ENCODE assay signal across 8 cellular contexts in the genomic region with DNA sequence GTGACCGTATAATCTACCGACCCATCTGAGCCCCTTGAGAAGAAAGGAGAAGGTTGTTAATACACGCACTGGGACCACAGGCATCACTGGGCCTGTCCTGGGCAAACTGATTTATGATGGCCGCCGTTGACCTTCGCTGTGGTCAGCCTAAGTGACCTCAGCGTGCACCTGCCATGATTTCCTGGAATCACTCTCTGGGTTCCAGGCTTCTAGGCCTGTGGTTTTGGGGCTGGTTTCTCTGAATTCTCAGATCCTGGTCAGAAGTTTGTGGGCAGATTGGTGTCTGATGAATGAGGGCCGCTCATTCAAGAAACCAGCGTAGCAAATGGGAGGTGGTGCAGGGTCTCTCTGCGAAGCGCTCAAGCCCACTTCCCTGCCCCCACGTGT.
DNase-seq lines count a peak whose midpoint lies in the region; ATAC-seq, FAIRE-seq and TF ChIP-seq lines count a peak whose summit lies in the region.

No MANE protein-coding gene starts in this region.

- no peak overlapping the region for H3K4me2 ChIP-seq in hepatocyte

- TF ChIP-seq POLR2A in breast epithelium (IDR thresholded peaks at IDR 0.05) (no peak), stomach (IDR thresholded peaks at IDR 0.05) (no peak)

- H3K4me1 Mint-ChIP-seq in MCF 10A (ENCODE audit: insufficient read depth, unreplicated experiment), result peaks cover 12% of the 10 kb centered on the region
- H3K4me1 Mint-ChIP-seq in activated CD8-positive, alpha-beta T cell treated with anti-CD3 and anti-CD28 coated beads for 36 hours (ENCODE audit: low read depth), result peaks cover 25% of the 10 kb centered on the region

- peak overlapping the region; percentile 86 to 94 for H3K27ac ChIP-seq in breast epithelium
- peak overlapping the region; percentile 88 for H3K27ac ChIP-seq in hepatocyte
- peak overlapping the region in 4 of 5 donors; percentile 71 to 82 (median 74) for H3K27ac ChIP-seq in stomach

- H3K9me2 ChIP-seq in hepatocyte (replicated peaks; ENCODE audit: insufficient read depth), result no peaks in the 10 kb centered on the region

- H4K20me1 ChIP-seq in hepatocyte (ENCODE audit: insufficient read depth, poor library complexity, severe bottlenecking), result no peaks in the 10 kb centered on the region

- no peak overlapping the region for H2AFZ ChIP-seq in hepatocyte

- POLR2A ChIA-PET in MCF 10A (lab: Yijun Ruan, JAX), result interaction anchor here (2.3 kb wide), 1 partner anchor 52 kb away, joined by 10 read pairs; no protein-coding TSS in a partner anchor
- POLR2A ChIA-PET in activated CD8-positive, alpha-beta T cell treated with anti-CD3 and anti-CD28 coated beads for 36 hours (lab: Charles Lee), result interaction anchor here (1.2 to 2.2 kb wide), 4 partner anchors 9 to 297 kb away, joined by 4 to 8 read pairs (median 5); no protein-coding TSS in a partner anchor

- peaks cover 6% of the 10 kb centered on the region for H3K36me3 Mint-ChIP-seq in MCF 10A (ENCODE audit: insufficient read depth, unreplicated experiment)
- H3K36me3 Mint-ChIP-seq in activated CD8-positive, alpha-beta T cell treated with anti-CD3 and anti-CD28 coated beads for 36 hours (ENCODE audit: low read depth), result peaks cover 4% of the 10 kb centered on the region

- H3K79me2 ChIP-seq in hepatocyte, result no peaks in the 10 kb centered on the region

- intact Hi-C loops in breast epithelium (cut with DNase I; ENCODE audit: low total_unique reads), result no loop called here
- intact Hi-C loops in MCF 10A (cut with micrococcal nuclease), result no loop called here
- intact Hi-C loops in activated CD8-positive, alpha-beta T cell treated with anti-CD3 and anti-CD28 coated beads for 36 hours (cut with micrococcal nuclease), result no loop called here
- intact Hi-C loops in stomach (cut with DNase I; ENCODE audit: low total_unique reads), result no loop called here

- 95% methylated on average over 12 of the region's 12 CpGs for WGBS in hepatocyte (ENCODE audit: low lambda C conversion rate, missing lambda C conversion rate)
- WGBS in stomach, 5 donors, result 88 to 93% (median 90%) methylated on average over 12 of the region's 12 CpGs

- no peaks in the 10 kb centered on the region for H3K9me3 Mint-ChIP-seq in MCF 10A (ENCODE audit: unreplicated experiment)
- H3K9me3 Mint-ChIP-seq in activated CD8-positive, alpha-beta T cell treated with anti-CD3 and anti-CD28 coated beads for 36 hours, result no peaks in the 10 kb centered on the region

- no peak for FAIRE-seq in frontal cortex (lab: Jason Lieb, UNC)

- no peaks in the 10 kb centered on the region for H3K9me3 ChIP-seq in breast epithelium
- H3K9me3 ChIP-seq in hepatocyte (ENCODE audit: low read depth), result no peaks in the 10 kb centered on the region
- no peaks in the 10 kb centered on the region for H3K9me3 ChIP-seq in stomach

- H3K4me3 ChIP-seq in breast epithelium (no peak overlapping the region), hepatocyte (no peak overlapping the region), stomach (no peak overlapping the region)

- no peak for TF ChIP-seq EP300 in stomach (IDR thresholded peaks at IDR 0.05)

- CTCF ChIA-PET in MCF 10A (lab: Yijun Ruan, JAX), result interaction anchor here (1.1 kb wide), 1 partner anchor 283 kb away, joined by 3 read pairs; no protein-coding TSS in a partner anchor
- CTCF ChIA-PET in activated CD8-positive, alpha-beta T cell treated with anti-CD3 and anti-CD28 coated beads for 36 hours (lab: Charles Lee), result no interaction called here

- TF ChIP-seq CTCF in breast epithelium (IDR thresholded peaks at IDR 0.05), result no peak
- TF ChIP-seq CTCF in MCF 10A (IDR thresholded peaks at IDR 0.05; ENCODE audit: unreplicated experiment), result no peak
- no peak for TF ChIP-seq CTCF in activated CD8-positive, alpha-beta T cell treated with anti-CD3 and anti-CD28 coated beads for 36 hours (IDR thresholded peaks at IDR 0.05)
- TF ChIP-seq CTCF in hepatocyte (IDR thresholded peaks at IDR 0.05; ENCODE audit: poor library complexity), result no peak
- no peak for TF ChIP-seq CTCF in stomach (IDR thresholded peaks at IDR 0.05)

- BruUV-seq in MCF 10A (replicated peaks; lab: Mats Ljungman, UMichigan), result no TSS peak

- H3K27me3 ChIP-seq in breast epithelium, result peaks cover 0 to 3% of the 10 kb centered on the region in 2 donors
- H3K27me3 ChIP-seq in hepatocyte, result no peaks in the 10 kb centered on the region
- H3K27me3 ChIP-seq in stomach, result peaks cover 0 to 13% (median 0%) of the 10 kb centered on the region in 3 donors

- H3K36me3 ChIP-seq in breast epithelium, result no peaks in the 10 kb centered on the region
- H3K36me3 ChIP-seq in hepatocyte (replicated peaks; ENCODE audit: insufficient read depth, low read depth), result no peaks in the 10 kb centered on the region
- H3K36me3 ChIP-seq in stomach, result no peaks in the 10 kb centered on the region

- ATAC-seq in activated CD8-positive, alpha-beta T cell treated with anti-CD3 and anti-CD28 coated beads for 36 hours, result no peak
- no peak for ATAC-seq in HG03378 (IDR thresholded peaks at IDR 0.05; ENCODE audit: unreplicated experiment)

- H3K27me3 Mint-ChIP-seq in MCF 10A (ENCODE audit: insufficient read depth, unreplicated experiment), result no peaks in the 10 kb centered on the region
- H3K27me3 Mint-ChIP-seq in activated CD8-positive, alpha-beta T cell treated with anti-CD3 and anti-CD28 coated beads for 36 hours, result no peaks in the 10 kb centered on the region

- H3K4me1 ChIP-seq in breast epithelium, result peaks cover 4 to 17% of the 10 kb centered on the region in 2 donors
- peaks cover 27% of the 10 kb centered on the region for H3K4me1 ChIP-seq in hepatocyte (ENCODE audit: insufficient read depth)
- H3K4me1 ChIP-seq in stomach, result peaks cover 5 to 29% (median 11%) of the 10 kb centered on the region in 4 donors

- H3K4me3 Mint-ChIP-seq in MCF 10A (ENCODE audit: unreplicated experiment), result no peak overlapping the region
- H3K4me3 Mint-ChIP-seq in activated CD8-positive, alpha-beta T cell treated with anti-CD3 and anti-CD28 coated beads for 36 hours, result peak overlapping the region; percentile 78

- no peak for DNase-seq in breast epithelium (ENCODE audit: low spot score in 2 of 2)
- no peak for DNase-seq in MCF 10A (ENCODE audit: unreplicated experiment)
- DNase-seq in activated CD8-positive, alpha-beta T cell treated with anti-CD3 and anti-CD28 coated beads for 36 hours, result peak; percentile 32
- no peak for DNase-seq in hepatocyte (ENCODE audit: low spot score)
- DNase-seq in stomach, result no peak
- no peak for DNase-seq in NCI-H2081 (lab: John Stamatoyannopoulos, UW)
- no peak for DNase-seq in frontal cortex (ENCODE audit: low spot score in 2 of 2)

- no peak overlapping the region for H3K27ac Mint-ChIP-seq in MCF 10A (ENCODE audit: low read depth, unreplicated experiment)
- peak overlapping the region; percentile 89 for H3K27ac Mint-ChIP-seq in activated CD8-positive, alpha-beta T cell treated with anti-CD3 and anti-CD28 coated beads for 36 hours
